34 cellular contexts compared by ENCODE assay signal in genomic region chr21:41494242-41494641, GRCh38. TPM values are rescaled to one million over a fixed set of nuclear protein-coding genes. Genes with fewer than 3 reads are reported as not detected.
"Had no signal": no experiment of that assay in that cellular context is flagged by ENCODE, and none has a peak within 500 bp of the region (broad histone marks: within the 10 kb centered on the region; RNA-seq: fewer than 3 reads in every experiment).

No MANE protein-coding gene starts in this region.

- H3K4me1 ChIP-seq: heart left ventricle, left lung, neural progenitor cell, right atrium auricular region, tibial nerve, uterus had no signal

- H3K9me3 Mint-ChIP-seq: immature natural killer cell; mesothelial cell of epicardium; naive B cell; natural killer cell; nephron progenitor cell; neural progenitor cell; stimulated activated naive CD8-positive, alpha-beta T cell treated with anti-CD3 and anti-CD28 coated beads, Interleukin-15, Interleukin-2, amounts not matched to agents 100 ng/mL and 50 ng/mL, for 24 hours; type B pancreatic cell had no signal

- H3K36me3 Mint-ChIP-seq: immature natural killer cell, mesothelial cell of epicardium, naive B cell, natural killer cell, neural progenitor cell had no signal

- FAIRE-seq: islet of Langerhans, kidney, pancreas had no signal

- DNase-seq: heart left ventricle; hypothalamus; immature natural killer cell; kidney; left colon; left lung; mesendoderm; naive B cell; natural killer cell; nephron progenitor cell; pancreas; posterior cingulate gyrus; stimulated activated CD4-positive, alpha-beta T cell treated with anti-CD3 and anti-CD28 coated beads, Interleukin-1b, Interleukin-23, amount 100 ng/mL, for 48 hours; stimulated activated CD4-positive, alpha-beta T cell treated with anti-CD3 and anti-CD28 coated beads, Interleukin-2, amount 100 ng/mL, for 48 hours; stimulated activated CD4-positive, alpha-beta T cell treated with anti-CD3 and anti-CD28 coated beads, Interleukin-4, amount 100 ng/mL, for 4 hours; stimulated activated CD8-positive, alpha-beta memory T cell treated with anti-CD3 and anti-CD28 coated beads, Interleukin-4, amount 100 ng/mL, for 48 hours; stimulated activated naive CD4-positive, alpha-beta T cell; substantia nigra; uterus had no signal

- H3K27me3 ChIP-seq: left lung, neural progenitor cell, pancreas, right atrium auricular region, right lobe of liver, tibial nerve, uterus had no signal

- H3K27me3 Mint-ChIP-seq: type B pancreatic cell had no signal

- ATAC-seq: heart left ventricle, left colon, left lung, natural killer cell, pancreas, right lobe of liver had no signal

- H3K4me3 Mint-ChIP-seq: immature natural killer cell; mesothelial cell of epicardium; natural killer cell; nephron progenitor cell; neural progenitor cell; stimulated activated naive CD8-positive, alpha-beta T cell treated with anti-CD3 and anti-CD28 coated beads, Interleukin-15, Interleukin-2, amounts not matched to agents 100 ng/mL and 50 ng/mL, for 24 hours; type B pancreatic cell had no signal

- H2AFZ ChIP-seq: neural progenitor cell had no signal

- H3K4me3 ChIP-seq: heart left ventricle, left lung, lung, neural progenitor cell, pancreas, right atrium auricular region, right lobe of liver, smooth muscle cell, tibial nerve, uterus had no signal

- H3K9ac ChIP-seq: neural progenitor cell had no signal

- H3K27ac Mint-ChIP-seq: mesothelial cell of epicardium; naive B cell; natural killer cell; nephron progenitor cell; neural progenitor cell; stimulated activated naive CD8-positive, alpha-beta T cell treated with anti-CD3 and anti-CD28 coated beads, Interleukin-15, Interleukin-2, amounts not matched to agents 100 ng/mL and 50 ng/mL, for 24 hours; type B pancreatic cell had no signal

- H3K36me3 ChIP-seq: heart left ventricle, neural progenitor cell, right atrium auricular region, tibial nerve, uterus had no signal

- H3K4me1 Mint-ChIP-seq: immature natural killer cell, naive B cell, natural killer cell, neural progenitor cell had no signal

- H3K4me2 ChIP-seq: neural progenitor cell, smooth muscle cell had no signal

- H3K9me3 ChIP-seq: heart left ventricle, left lung, pancreas, right atrium auricular region, right lobe of liver, tibial nerve, uterus had no signal

- H3K27ac ChIP-seq: heart left ventricle, left lung, neural progenitor cell, pancreas, right atrium auricular region, right lobe of liver, tibial nerve, uterus had no signal

RNA-seq across cellular contexts. Expression of gene TMPRSS2, which starts 13.7 kb away (rescaled TPM):
- total RNA-seq: heart left ventricle, mononuclear cell, natural killer cell, osteoblast, pulmonary artery endothelial cell, right atrium auricular region, skeletal muscle tissue, temporal lobe, tibial nerve had no signal
- polyA plus RNA-seq: immature natural killer cell had no signal
